17 cellular contexts compared by ENCODE assay signal in the genomic region with DNA sequence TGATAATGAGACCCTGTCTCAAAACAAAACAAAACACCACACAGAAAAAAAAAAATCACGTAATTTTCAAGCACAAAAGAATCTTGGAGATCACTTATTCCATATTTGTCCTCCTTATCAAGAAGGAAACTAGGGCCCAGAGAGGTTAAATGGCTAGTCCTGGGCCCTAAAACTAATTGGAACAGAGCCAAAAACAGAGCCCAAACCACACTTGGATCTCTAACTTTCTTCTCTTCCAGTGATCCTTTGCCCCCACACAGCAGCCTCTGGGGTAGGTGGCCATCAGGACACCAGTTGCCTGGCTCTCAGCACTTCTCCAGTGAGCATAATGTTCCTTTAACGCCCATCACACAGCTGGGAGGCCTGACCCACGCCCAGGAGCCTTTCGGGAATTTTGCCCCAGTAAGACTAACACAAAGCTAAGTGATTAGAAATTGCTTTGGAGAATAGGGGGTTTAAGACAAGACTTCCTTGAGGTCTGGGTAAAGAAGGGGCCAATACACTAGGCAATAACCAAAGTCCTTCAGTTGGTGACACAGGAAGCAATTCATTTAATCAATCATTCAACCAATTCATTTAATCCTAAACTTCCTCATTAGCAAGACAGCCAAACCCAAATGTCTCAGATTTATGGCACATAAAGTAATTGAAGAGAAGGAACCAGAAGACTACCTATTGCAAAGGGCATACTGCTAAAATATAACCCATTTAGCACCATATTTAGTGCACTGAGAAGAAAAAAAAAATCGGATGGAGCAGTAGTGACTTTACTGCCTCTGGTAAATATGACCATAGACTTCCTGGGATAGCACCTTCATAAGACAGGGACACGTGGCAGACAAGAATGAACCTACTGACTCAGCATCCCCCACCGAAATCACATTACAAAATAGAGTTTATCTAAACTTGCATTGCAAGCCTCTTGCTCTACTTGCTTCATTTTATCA.
"Had no signal": no experiment of that assay in that cellular context is flagged by ENCODE, and none has a peak within 500 bp of the region (broad histone marks: within the 10 kb centered on the region; RNA-seq: fewer than 3 reads in every experiment).

No MANE protein-coding gene starts in this region.

- H3K36me3 ChIP-seq: right lobe of liver had no signal

- H3K27me3 ChIP-seq: right lobe of liver, testis had no signal

- ATAC-seq: activated CD8-positive, alpha-beta memory T cell treated with anti-CD3 and anti-CD28 coated beads, Interleukin-2, amount 10 ng/mL, durations not matched to agents 7 days and 5 days; esophagus mucosa; right lobe of liver; stimulated activated naive CD8-positive, alpha-beta T cell treated with anti-CD3 and anti-CD28 coated beads, Interleukin-15, amount 100 ng/mL, for 72 hours; T-cell had no signal

- H3K4me3 ChIP-seq: psoas muscle, right lobe of liver, testis had no signal

- DNase-seq: activated CD4-positive, alpha-beta T cell treated with anti-CD3 and anti-CD28 coated beads for 1 hour; activated CD4-positive, alpha-beta T cell treated with anti-CD3 and anti-CD28 coated beads, Interleukin-2, amount 50 U/mL, for 4 hours; activated CD8-positive, alpha-beta memory T cell treated with anti-CD3 and anti-CD28 coated beads, Interleukin-2, amount 10 ng/mL, durations not matched to agents 7 days and 5 days; activated naive CD4-positive, alpha-beta T cell treated with anti-CD3 and anti-CD28 coated beads for 36 hours; activated T-cell treated with anti-CD3 and anti-CD28 coated beads, Interleukin-2, amount 50 U/mL, for 1 hour; hippocampal formation; mesenchymal stem cell; psoas muscle; right lobe of liver; stimulated activated CD4-positive, alpha-beta T cell treated with anti-CD3 and anti-CD28 coated beads, Interleukin-1b, Interleukin-23, amount 100 ng/mL, for 48 hours; stimulated activated naive CD8-positive, alpha-beta T cell treated with anti-CD3 and anti-CD28 coated beads, Interleukin-15, amount 100 ng/mL, for 72 hours; T-cell; T1000; testis had no signal

- H3K4me1 Mint-ChIP-seq: activated CD8-positive, alpha-beta memory T cell treated with anti-CD3 and anti-CD28 coated beads, Interleukin-2, amount 10 ng/mL, durations not matched to agents 7 days and 5 days; stimulated activated naive CD8-positive, alpha-beta T cell treated with anti-CD3 and anti-CD28 coated beads, Interleukin-15, amount 100 ng/mL, for 72 hours; T-cell had no signal

- H3K36me3 Mint-ChIP-seq: activated CD8-positive, alpha-beta memory T cell treated with anti-CD3 and anti-CD28 coated beads, Interleukin-2, amount 10 ng/mL, durations not matched to agents 7 days and 5 days; natural killer cell treated with Interleukin-12 subunit alpha and Interleukin-12 subunit beta and Interleukin-15 and Interleukin-18, amount 100 ng/mL, for 72 hours; T-cell had no signal

- H3K27ac Mint-ChIP-seq: activated CD8-positive, alpha-beta memory T cell treated with anti-CD3 and anti-CD28 coated beads, Interleukin-2, amount 10 ng/mL, durations not matched to agents 7 days and 5 days; activated naive CD4-positive, alpha-beta T cell treated with anti-CD3 and anti-CD28 coated beads for 36 hours; activated T-helper 2 cell treated with anti-CD3 and anti-CD28 coated beads, Interferon-gamma antibody, Interleukin-2, Interleukin-4, amounts not matched to agents 10 μg/mL and 5 μg/mL and 100 μg/mL, durations not matched to agents 14 hours and 24 hours and 36 hours; natural killer cell treated with Interleukin-12 subunit alpha and Interleukin-12 subunit beta and Interleukin-15 and Interleukin-18, amount 100 ng/mL, for 72 hours; stimulated activated naive CD8-positive, alpha-beta T cell treated with anti-CD3 and anti-CD28 coated beads, Interleukin-15, amount 100 ng/mL, for 72 hours; T-cell had no signal

- H3K4me3 Mint-ChIP-seq: activated CD8-positive, alpha-beta memory T cell treated with anti-CD3 and anti-CD28 coated beads, Interleukin-2, amount 10 ng/mL, durations not matched to agents 7 days and 5 days; activated naive CD4-positive, alpha-beta T cell treated with anti-CD3 and anti-CD28 coated beads for 36 hours; natural killer cell treated with Interleukin-12 subunit alpha and Interleukin-12 subunit beta and Interleukin-15 and Interleukin-18, amount 100 ng/mL, for 72 hours; stimulated activated naive CD8-positive, alpha-beta T cell treated with anti-CD3 and anti-CD28 coated beads, Interleukin-15, amount 100 ng/mL, for 72 hours; T-cell had no signal

- H3K4me1 ChIP-seq: right lobe of liver, testis had no signal

- H3K27me3 Mint-ChIP-seq: activated CD8-positive, alpha-beta memory T cell treated with anti-CD3 and anti-CD28 coated beads, Interleukin-2, amount 10 ng/mL, durations not matched to agents 7 days and 5 days had no signal

- H3K27ac ChIP-seq: psoas muscle, right lobe of liver, testis had no signal

- H3K9me3 ChIP-seq: psoas muscle, right lobe of liver, testis had no signal

- H3K9me3 Mint-ChIP-seq: activated naive CD4-positive, alpha-beta T cell treated with anti-CD3 and anti-CD28 coated beads for 36 hours; activated T-helper 2 cell treated with anti-CD3 and anti-CD28 coated beads, Interferon-gamma antibody, Interleukin-2, Interleukin-4, amounts not matched to agents 10 μg/mL and 5 μg/mL and 100 μg/mL, durations not matched to agents 14 hours and 24 hours and 36 hours; natural killer cell treated with Interleukin-12 subunit alpha and Interleukin-12 subunit beta and Interleukin-15 and Interleukin-18, amount 100 ng/mL, for 72 hours; stimulated activated naive CD8-positive, alpha-beta T cell treated with anti-CD3 and anti-CD28 coated beads, Interleukin-15, amount 100 ng/mL, for 72 hours; T-cell had no signal
